Comparison of ENCODE assay signal across 3 cellular contexts in genomic region chrX:73905749-73906374, GRCh38. TPM values are rescaled to one million over a fixed set of nuclear protein-coding genes. Genes with fewer than 3 reads are reported as not detected.
"Had no signal": no experiment of that assay in that cellular context is flagged by ENCODE, and none has a peak within 500 bp of the region (broad histone marks: within the 10 kb centered on the region; RNA-seq: fewer than 3 reads in every experiment).

No MANE protein-coding gene starts in this region.

RNA-seq across cellular contexts. Expression of gene XIST, which starts 53.3 kb away (rescaled TPM):
- total RNA-seq: OCI-LY7, PC-3, SJSA1 had no signal
